18 cellular contexts compared by ENCODE assay signal in genomic region chr5:148107608-148108007, GRCh38. TPM values are rescaled to one million over a fixed set of nuclear protein-coding genes. Genes with fewer than 3 reads are reported as not detected.
DNase-seq lines count a peak whose midpoint lies in the region; ATAC-seq and TF ChIP-seq lines count a peak whose summit lies in the region.
"Had no signal": no experiment of that assay in that cellular context is flagged by ENCODE, and none has a peak within 500 bp of the region (broad histone marks: within the 10 kb centered on the region; RNA-seq: fewer than 3 reads in every experiment).

No MANE protein-coding gene starts in this region.

- no peaks in the 10 kb centered on the region for H3K4me1 Mint-ChIP-seq in chondrocyte (ENCODE audit: low read depth)
- H3K4me1 Mint-ChIP-seq: activated naive CD4-positive, alpha-beta T cell treated with anti-CD3 and anti-CD28 coated beads, Interleukin-2, amount 10 ng/mL, durations not matched to agents 7 days and 5 days had no signal

- H3K4me3 ChIP-seq in cardiac muscle cell (no peak overlapping the region), mucosa of descending colon (no peak overlapping the region)
- H3K4me3 ChIP-seq: GM23248, transverse colon had no signal

- no peaks in the 10 kb centered on the region for H3K9me3 Mint-ChIP-seq in chondrocyte (ENCODE audit: low read depth)
- H3K9me3 Mint-ChIP-seq: activated naive CD4-positive, alpha-beta T cell treated with anti-CD3 and anti-CD28 coated beads, Interleukin-2, amount 10 ng/mL, durations not matched to agents 7 days and 5 days; T-helper 1 cell treated with Interleukin-12 subunit alpha and Interleukin-12 subunit beta and Interleukin-4 antibody, amounts not matched to agents 30 μg/mL and 1 μg/mL, for 36 hours had no signal

- no peak for ATAC-seq in Right ventricle myocardium superior (ENCODE audit: poor library complexity)
- ATAC-seq in mucosa of descending colon, result peak; percentile 39
- ATAC-seq in HG03378 (IDR thresholded peaks at IDR 0.05; ENCODE audit: unreplicated experiment), result no peak
- no peak for ATAC-seq in GM18909 (IDR thresholded peaks at IDR 0.05; ENCODE audit: poor library complexity, unreplicated experiment)
- ATAC-seq in HG02623 (IDR thresholded peaks at IDR 0.05; ENCODE audit: unreplicated experiment), result no peak

- TF ChIP-seq CTCF in cardiac muscle cell (IDR thresholded peaks at IDR 0.05; ENCODE audit: low read depth, low read length), result no peak
- TF ChIP-seq CTCF in chondrocyte (IDR thresholded peaks at IDR 0.05), result peak; percentile 33
- TF ChIP-seq CTCF in mucosa of descending colon (IDR thresholded peaks at IDR 0.05), result no peak

- H3K9me3 ChIP-seq in cardiac muscle cell (ENCODE audit: low read depth) (no peaks in the 10 kb centered on the region), mucosa of descending colon (no peaks in the 10 kb centered on the region)
- H3K9me3 ChIP-seq: transverse colon had no signal

- no peak overlapping the region for H3K4me3 Mint-ChIP-seq in chondrocyte (ENCODE audit: unreplicated experiment)
- H3K4me3 Mint-ChIP-seq: activated naive CD4-positive, alpha-beta T cell treated with anti-CD3 and anti-CD28 coated beads, Interleukin-2, amount 10 ng/mL, durations not matched to agents 7 days and 5 days; T-helper 1 cell treated with Interleukin-12 subunit alpha and Interleukin-12 subunit beta and Interleukin-4 antibody, amounts not matched to agents 30 μg/mL and 1 μg/mL, for 36 hours had no signal

- DNase-seq in cardiac muscle cell (ENCODE audit: low read depth in 1 of 2, low spot score in 1 of 2) (peak in 1 of 2 donors; percentile 14), Right ventricle myocardium superior (no peak), NCI-H69 (lab: John Stamatoyannopoulos, UW) (peak; percentile 76), chondrocyte (ENCODE audit: low spot score) (no peak), mucosa of descending colon (peak in 1 of 3 donors; percentile 18)
- DNase-seq: activated CD4-positive, CD25-positive, alpha-beta regulatory T cell treated with anti-CD3 and anti-CD28 coated beads, Interleukin-2, amount 50 U/mL, for 72 hours; activated CD8-positive, alpha-beta memory T cell treated with anti-CD3 and anti-CD28 coated beads, Interleukin-2, amount 50 U/mL, for 48 hours; activated naive CD4-positive, alpha-beta T cell treated with anti-CD3 and anti-CD28 coated beads, Interleukin-2, amount 10 ng/mL, durations not matched to agents 7 days and 5 days; GM23248; NCI-H226; transverse colon had no signal

- H3K4me1 ChIP-seq in cardiac muscle cell (ENCODE audit: low read depth), result peaks cover 4% of the 10 kb centered on the region
- H3K4me1 ChIP-seq in mucosa of descending colon (ENCODE audit: low read depth), result no peaks in the 10 kb centered on the region

- H3K27me3 ChIP-seq in cardiac muscle cell, result no peaks in the 10 kb centered on the region
- H3K27me3 ChIP-seq: transverse colon had no signal

- H3K27ac ChIP-seq in cardiac muscle cell, result peak overlapping the region; percentile 7
- H3K27ac ChIP-seq: GM23248, transverse colon had no signal

- H3K36me3 Mint-ChIP-seq in chondrocyte (ENCODE audit: low read depth), result peaks cover 4% of the 10 kb centered on the region
- H3K36me3 Mint-ChIP-seq: activated naive CD4-positive, alpha-beta T cell treated with anti-CD3 and anti-CD28 coated beads, Interleukin-2, amount 10 ng/mL, durations not matched to agents 7 days and 5 days had no signal

- no peak overlapping the region for H3K27ac Mint-ChIP-seq in chondrocyte (ENCODE audit: unreplicated experiment)
- H3K27ac Mint-ChIP-seq: activated naive CD4-positive, alpha-beta T cell treated with anti-CD3 and anti-CD28 coated beads, Interleukin-2, amount 10 ng/mL, durations not matched to agents 7 days and 5 days; T-helper 1 cell treated with Interleukin-12 subunit alpha and Interleukin-12 subunit beta and Interleukin-4 antibody, amounts not matched to agents 30 μg/mL and 1 μg/mL, for 36 hours had no signal

- intact Hi-C loops in Right ventricle myocardium superior (cut with DNase I), result loop anchor here (5.0 kb wide), 1 partner anchor 160 kb away; no protein-coding TSS in a partner anchor
- intact Hi-C loops in mucosa of descending colon (cut with DNase I, micrococcal nuclease), result no loop called here

- H3K36me3 ChIP-seq in cardiac muscle cell (no peaks in the 10 kb centered on the region), mucosa of descending colon (ENCODE audit: low read depth) (no peaks in the 10 kb centered on the region)
- H3K36me3 ChIP-seq: transverse colon had no signal

- H3K27me3 Mint-ChIP-seq in chondrocyte (ENCODE audit: low read depth), result no peaks in the 10 kb centered on the region
- H3K27me3 Mint-ChIP-seq: activated naive CD4-positive, alpha-beta T cell treated with anti-CD3 and anti-CD28 coated beads, Interleukin-2, amount 10 ng/mL, durations not matched to agents 7 days and 5 days had no signal

RNA-seq across cellular contexts. Expression of gene SPINK5, which starts 43.8 kb away (rescaled TPM):
- total RNA-seq in cardiac muscle cell (5.3 and 6.1 TPM in 2 replicates), Right ventricle myocardium superior (0.35 TPM), chondrocyte (2.0 to 3.2 TPM (median 2.4 TPM) in 3 replicates), mucosa of descending colon (10 to 100 TPM in 1 of 3 donors, 1 to 10 TPM in 2; 2.8 to 11.0 (median 6.2) TPM)
- polyA plus RNA-seq in cardiac muscle cell, result 3.5 and 5.5 TPM in 2 replicates
- total RNA-seq: GM23248, RPMI7951, skeletal muscle tissue had no signal
- polyA plus RNA-seq: AG04450, GM23248 had no signal
